In genomic region chr10:17023386-17024298, GRCh38 we compare ENCODE assay signal across 7 cellular contexts.
A peak's percentile ranks its signal among the peaks of the same experiment; 100 is the strongest.
DNase-seq lines count a peak whose midpoint lies in the region; ATAC-seq and TF ChIP-seq lines count a peak whose summit lies in the region.

No MANE protein-coding gene starts in this region.

- DNase-seq in SJCRH30 (peak; percentile 80 to 83), left ventricle myocardium inferior (no peak), OCI-M2 (lab: John Stamatoyannopoulos, UW; ENCODE audit: unreplicated experiment) (no peak)
- DNase-seq in stimulated activated CD4-positive, alpha-beta T cell treated with anti-CD3 and anti-CD28 coated beads, Interleukin-12 subunit alpha, Interleukin-12 subunit beta, amount 100 ng/mL, for 48 hours (ENCODE audit: low read depth in 2 of 3, low spot score in 1 of 3): peak; percentile 61 to 74 (median 64)

- ATAC-seq in GM19043 (IDR thresholded peaks at IDR 0.05; ENCODE audit: low read depth, unreplicated experiment) (peak; percentile 96), HG03135 (IDR thresholded peaks at IDR 0.05; ENCODE audit: unreplicated experiment) (peak; percentile 93)

- no peaks in the 10 kb centered on the region for H3K27me3 ChIP-seq in SJCRH30
- H3K27me3 ChIP-seq in left ventricle myocardium inferior (ENCODE audit: low read depth): no peaks in the 10 kb centered on the region

- H3K4me1 ChIP-seq in SJCRH30 (peaks cover 51% of the 10 kb centered on the region), left ventricle myocardium inferior (peaks cover 51% of the 10 kb centered on the region)

- peak overlapping the region; percentile 79 for H3K27ac Mint-ChIP-seq in activated naive CD4-positive, alpha-beta T cell treated with anti-CD3 and anti-CD28 coated beads, Interleukin-2, amount 50 U/mL, for 24 hours

- H3K36me3 Mint-ChIP-seq in activated naive CD4-positive, alpha-beta T cell treated with anti-CD3 and anti-CD28 coated beads, Interleukin-2, amount 50 U/mL, for 24 hours: peaks cover 8% of the 10 kb centered on the region

- intact Hi-C loops in left ventricle myocardium inferior (cut with micrococcal nuclease): no loop called here

- no peaks in the 10 kb centered on the region for H3K27me3 Mint-ChIP-seq in activated naive CD4-positive, alpha-beta T cell treated with anti-CD3 and anti-CD28 coated beads, Interleukin-2, amount 50 U/mL, for 24 hours

- H3K9me3 Mint-ChIP-seq in activated naive CD4-positive, alpha-beta T cell treated with anti-CD3 and anti-CD28 coated beads, Interleukin-2, amount 50 U/mL, for 24 hours: no peaks in the 10 kb centered on the region

- H3K27ac ChIP-seq in SJCRH30 (peak overlapping the region; percentile 73), left ventricle myocardium inferior (replicated peaks) (peak overlapping the region; percentile 79)

- no peaks in the 10 kb centered on the region for H3K36me3 ChIP-seq in SJCRH30
- H3K36me3 ChIP-seq in left ventricle myocardium inferior: no peaks in the 10 kb centered on the region

- H3K4me3 ChIP-seq in SJCRH30 (peak overlapping the region; percentile 39), left ventricle myocardium inferior (peak overlapping the region; percentile 12)

- peaks cover 68% of the 10 kb centered on the region for H3K4me1 Mint-ChIP-seq in activated naive CD4-positive, alpha-beta T cell treated with anti-CD3 and anti-CD28 coated beads, Interleukin-2, amount 50 U/mL, for 24 hours

- no peak for TF ChIP-seq CTCF in left ventricle myocardium inferior (IDR thresholded peaks at IDR 0.05; ENCODE audit: borderline replicate concordance)

- H3K4me3 Mint-ChIP-seq in activated naive CD4-positive, alpha-beta T cell treated with anti-CD3 and anti-CD28 coated beads, Interleukin-2, amount 50 U/mL, for 24 hours: peak overlapping the region; percentile 34

- H3K9me3 ChIP-seq in SJCRH30 (replicated peaks) (no peaks in the 10 kb centered on the region), left ventricle myocardium inferior (replicated peaks) (peaks cover 10% of the 10 kb centered on the region)

Comparison
In these comparisons a context has a peak if more than half of its experiments do, and no peak if none do; other contexts are left out.
1. DNase-seq: peak in SJCRH30 (2 of 2) and stimulated activated CD4-positive, alpha-beta T cell treated with anti-CD3 and anti-CD28 coated beads, Interleukin-12 subunit alpha, Interleukin-12 subunit beta, amount 100 ng/mL, for 48 hours (3 of 3); none in left ventricle myocardium inferior (single experiment) and OCI-M2 (single experiment).